ENCODE assay signal across 8 cellular contexts in genomic region chr13:32911506-32911905, GRCh38.
DNase-seq lines count a peak whose midpoint lies in the region; ATAC-seq, FAIRE-seq and TF ChIP-seq lines count a peak whose summit lies in the region.

No MANE protein-coding gene starts in this region.

- POLR2A ChIA-PET in CD4-positive, alpha-beta memory T cell (lab: Charles Lee; ENCODE audit: partially characterized antibody): no interaction called here

- peak; percentile 32 for TF ChIP-seq CTCF in astrocyte of the cerebellum (IDR thresholded peaks at IDR 0.05; ENCODE audit: low read depth, low read length, missing control alignments)
- TF ChIP-seq CTCF in kidney (IDR thresholded peaks at IDR 0.05; ENCODE audit: borderline replicate concordance, extremely low read depth, insufficient read depth): peak; percentile 43

- H3K4me3 ChIP-seq in astrocyte of the cerebellum (ENCODE audit: low read depth, low read length) (no peak overlapping the region), kidney (ENCODE audit: low read length in 2 of 2) (no peak overlapping the region)
- H3K4me3 ChIP-seq in CD4-positive, alpha-beta memory T cell (ENCODE audit: low read length in 2 of 2): no peak overlapping the region

- no peak overlapping the region for H3K27ac ChIP-seq in kidney (ENCODE audit: low read depth in 2 of 2, low read length in 2 of 2)
- H3K27ac ChIP-seq in CD4-positive, alpha-beta memory T cell (ENCODE audit: low read depth, low read length): no peak overlapping the region

- intact Hi-C loops in activated naive CD4-positive, alpha-beta T cell treated with anti-CD3 and anti-CD28 coated beads for 36 hours (cut with micrococcal nuclease): loop anchor here (1.0 to 10.0 kb wide), 4 partner anchors 239 to 597 kb away; partner anchors contain the start of genes BRCA2, PDS5B and ZAR1L
- intact Hi-C loops in kidney (cut with DNase I): no loop called here
- intact Hi-C loops in CD4-positive, alpha-beta memory T cell (cut with micrococcal nuclease): loop anchor here (5.0 kb wide), 1 partner anchor 324 kb away; the partner anchor contains the start of gene PDS5B

- no peaks in the 10 kb centered on the region for H3K36me3 ChIP-seq in kidney (ENCODE audit: control insufficient read depth in 1 of 2, insufficient read depth in 2 of 2, low read length in 2 of 2)
- H3K36me3 ChIP-seq in CD4-positive, alpha-beta memory T cell (ENCODE audit: insufficient read depth, low read length): no peaks in the 10 kb centered on the region

- no peaks in the 10 kb centered on the region for H3K27me3 ChIP-seq in CD4-positive, alpha-beta memory T cell (ENCODE audit: insufficient read depth, low read length)

- FAIRE-seq in kidney (lab: Jason Lieb, UNC): no peak

- ATAC-seq in HG02678 (IDR thresholded peaks at IDR 0.05; ENCODE audit: unreplicated experiment) (peak; percentile 72), HG03108 (IDR thresholded peaks at IDR 0.05; ENCODE audit: unreplicated experiment) (no peak)

- H3K9me3 Mint-ChIP-seq in activated naive CD4-positive, alpha-beta T cell treated with anti-CD3 and anti-CD28 coated beads for 36 hours: peaks cover 6% of the 10 kb centered on the region
- peaks cover 0 to 7% (median 3%) of the 10 kb centered on the region in 8 donors for H3K9me3 Mint-ChIP-seq in CD4-positive, alpha-beta memory T cell

- CTCF ChIA-PET in activated naive CD4-positive, alpha-beta T cell treated with anti-CD3 and anti-CD28 coated beads for 36 hours (lab: Charles Lee): interaction anchor here (0.8 to 1.2 kb wide), 7 partner anchors 13 to 261 kb away, joined by 3 read pairs; no protein-coding TSS in a partner anchor
- CTCF ChIA-PET in CD4-positive, alpha-beta memory T cell (lab: Charles Lee; ENCODE audit: partially characterized antibody): interaction anchor here (0.7 to 1.2 kb wide), 3 partner anchors 10 to 32 kb away, joined by 3 to 4 read pairs (median 3); no protein-coding TSS in a partner anchor

- H3K4me1 Mint-ChIP-seq in activated naive CD4-positive, alpha-beta T cell treated with anti-CD3 and anti-CD28 coated beads for 36 hours (ENCODE audit: low read depth): peaks cover 2% of the 10 kb centered on the region
- H3K4me1 Mint-ChIP-seq in CD4-positive, alpha-beta memory T cell: no peaks in the 10 kb centered on the region

- in situ Hi-C loops in astrocyte of the cerebellum (cut with HindIII; ENCODE audit: low sequenced_read_pairs): loop anchor here (5.0 kb wide), 1 partner anchor 46 kb away; no protein-coding TSS in a partner anchor

- H3K4me3 Mint-ChIP-seq in activated naive CD4-positive, alpha-beta T cell treated with anti-CD3 and anti-CD28 coated beads for 36 hours: no peak overlapping the region
- no peak overlapping the region for H3K4me3 Mint-ChIP-seq in CD4-positive, alpha-beta memory T cell

- DNase-seq in activated naive CD4-positive, alpha-beta T cell treated with anti-CD3 and anti-CD28 coated beads for 36 hours: peak; percentile 56
- DNase-seq in activated naive CD4-positive, alpha-beta T cell treated with Interleukin-2 at 50 U/mL for 16 hours: no peak
- DNase-seq in NCI-H524 treated with DMSO at 0.1 percent for 48 hours (lab: John Stamatoyannopoulos, UW) (peak; percentile 9), astrocyte of the cerebellum (ENCODE audit: low read depth) (no peak), kidney (no peak)
- DNase-seq in CD4-positive, alpha-beta memory T cell: no peak

- H3K36me3 Mint-ChIP-seq in activated naive CD4-positive, alpha-beta T cell treated with anti-CD3 and anti-CD28 coated beads for 36 hours (ENCODE audit: low read depth): peaks cover 3% of the 10 kb centered on the region
- no peaks in the 10 kb centered on the region for H3K36me3 Mint-ChIP-seq in CD4-positive, alpha-beta memory T cell

- H3K9me3 ChIP-seq in kidney (ENCODE audit: control insufficient read depth in 1 of 2, low read length in 2 of 2): peaks cover 0 to 7% of the 10 kb centered on the region in 2 donors
- H3K9me3 ChIP-seq in CD4-positive, alpha-beta memory T cell (ENCODE audit: control insufficient read depth in 1 of 2, low read length in 2 of 2): no peaks in the 10 kb centered on the region

- H3K27me3 Mint-ChIP-seq in activated naive CD4-positive, alpha-beta T cell treated with anti-CD3 and anti-CD28 coated beads for 36 hours (ENCODE audit: low read depth): peaks cover 3% of the 10 kb centered on the region
- H3K27me3 Mint-ChIP-seq in CD4-positive, alpha-beta memory T cell: peaks cover 2% of the 10 kb centered on the region in 2 donors

- H3K4me1 ChIP-seq in kidney (ENCODE audit: control insufficient read depth in 1 of 2, insufficient read depth in 1 of 2, low read depth in 1 of 2, low read length in 2 of 2): peaks cover 5% of the 10 kb centered on the region in 2 donors
- H3K4me1 ChIP-seq in CD4-positive, alpha-beta memory T cell (ENCODE audit: insufficient read depth, low read length): no peaks in the 10 kb centered on the region

- H3K9ac ChIP-seq in kidney (ENCODE audit: low read length in 2 of 2): no peak overlapping the region

- no peak overlapping the region for H3K27ac Mint-ChIP-seq in activated naive CD4-positive, alpha-beta T cell treated with anti-CD3 and anti-CD28 coated beads for 36 hours
- H3K27ac Mint-ChIP-seq in CD4-positive, alpha-beta memory T cell: no peak overlapping the region

Comparison
In these comparisons a context has a peak if more than half of its experiments do, and no peak if none do; other contexts are left out.
1. DNase-seq: peak in activated naive CD4-positive, alpha-beta T cell treated with anti-CD3 and anti-CD28 coated beads for 36 hours (single experiment) and NCI-H524 treated with DMSO at 0.1 percent for 48 hours (single experiment); none in activated naive CD4-positive, alpha-beta T cell treated with Interleukin-2 at 50 U/mL for 16 hours (single experiment), astrocyte of the cerebellum (single experiment), kidney (single experiment) and CD4-positive, alpha-beta memory T cell (0 of 5).